Comparison of ENCODE assay signal across 8 cellular contexts in genomic region chr3:108662141-108662738, GRCh38.
DNase-seq lines count a peak whose midpoint lies in the region; ATAC-seq, FAIRE-seq and TF ChIP-seq lines count a peak whose summit lies in the region.

No MANE protein-coding gene starts in this region.

- H2AFZ ChIP-seq in ACC112 (ENCODE audit: low read length, unreplicated experiment), result no peak overlapping the region

- FAIRE-seq in GM12892 (lab: Jason Lieb, UNC), result peak; percentile 88

- no peaks in the 10 kb centered on the region for H3K36me3 ChIP-seq in ACC112 (ENCODE audit: insufficient read depth, low read length)
- no peaks in the 10 kb centered on the region for H3K36me3 ChIP-seq in lung (ENCODE audit: control insufficient read depth in 2 of 2, insufficient read depth in 2 of 2, low read length in 2 of 2)

- no peaks in the 10 kb centered on the region for H3K79me2 ChIP-seq in ACC112 (ENCODE audit: control insufficient read depth, insufficient read depth, low read length, unreplicated experiment)

- 19 to 21% methylated on average over 6 of the region's 6 CpGs for WGBS in lung, 2 donors

- H3K27me3 ChIP-seq in ACC112 (ENCODE audit: insufficient read depth, low read length), result no peaks in the 10 kb centered on the region
- H3K27me3 ChIP-seq in lung (ENCODE audit: control insufficient read depth, insufficient read depth), result no peaks in the 10 kb centered on the region

- DNase-seq in GM12892 (ENCODE audit: insufficient read length) (peak; percentile 2), NCI-H2107 treated with DMSO at 0.1 percent for 48 hours (lab: John Stamatoyannopoulos, UW; ENCODE audit: unreplicated experiment) (peak; percentile 79), T-helper 9 cell (peak; percentile 19), coronary artery (ENCODE audit: low spot score) (no peak), lung (ENCODE audit: low spot score) (peak; percentile 33)
- DNase-seq in stimulated activated naive CD8-positive, alpha-beta T cell treated with anti-CD3 and anti-CD28 coated beads, Interleukin-15, Interleukin-2, amounts not matched to agents 100 U/mL and 50 U/mL, for 24 hours, result peak; percentile 31

- ATAC-seq in HG02943 (IDR thresholded peaks at IDR 0.05; ENCODE audit: low read depth, unreplicated experiment), result peak; percentile 76
- ATAC-seq in lung (ENCODE audit: insufficient read depth, low FRiP score), result peak; percentile 85
- no peak for ATAC-seq in stimulated activated naive CD8-positive, alpha-beta T cell treated with anti-CD3 and anti-CD28 coated beads, Interleukin-15, Interleukin-2, amounts not matched to agents 100 U/mL and 50 U/mL, for 24 hours

- H3K27ac ChIP-seq in ACC112 (ENCODE audit: low read depth, low read length) (no peak overlapping the region), coronary artery (no peak overlapping the region), lung (ENCODE audit: low read depth in 1 of 2, low read length in 1 of 2) (no peak overlapping the region)

- H3K4me3 ChIP-seq in ACC112 (ENCODE audit: low read depth, low read length), result peak overlapping the region; percentile 16
- H3K4me3 ChIP-seq in coronary artery, result no peak overlapping the region
- no peak overlapping the region for H3K4me3 ChIP-seq in lung

- TF ChIP-seq CTCF in coronary artery (IDR thresholded peaks at IDR 0.05), result peak; percentile 76
- TF ChIP-seq CTCF in lung (IDR thresholded peaks at IDR 0.05; ENCODE audit: control extremely low read depth, extremely low read depth), result peak; percentile 43

- no peak for TF ChIP-seq POLR2A in GM12892 (IDR thresholded peaks at IDR 0.05; ENCODE audit: low read depth, low read length)

- H3K4me1 ChIP-seq in ACC112 (ENCODE audit: control insufficient read depth, insufficient read depth, low read length, unreplicated experiment) (no peaks in the 10 kb centered on the region), lung (ENCODE audit: control insufficient read depth in 2 of 2, insufficient read depth in 2 of 2, low read length in 2 of 2) (no peaks in the 10 kb centered on the region)

- H3K9me3 ChIP-seq in lung (ENCODE audit: control insufficient read depth in 2 of 2, insufficient read depth in 1 of 2, low read length in 1 of 2), result peaks cover 0 to 3% of the 10 kb centered on the region in 2 donors
